Comparison of ENCODE assay signal across 8 cellular contexts in the genomic region with DNA sequence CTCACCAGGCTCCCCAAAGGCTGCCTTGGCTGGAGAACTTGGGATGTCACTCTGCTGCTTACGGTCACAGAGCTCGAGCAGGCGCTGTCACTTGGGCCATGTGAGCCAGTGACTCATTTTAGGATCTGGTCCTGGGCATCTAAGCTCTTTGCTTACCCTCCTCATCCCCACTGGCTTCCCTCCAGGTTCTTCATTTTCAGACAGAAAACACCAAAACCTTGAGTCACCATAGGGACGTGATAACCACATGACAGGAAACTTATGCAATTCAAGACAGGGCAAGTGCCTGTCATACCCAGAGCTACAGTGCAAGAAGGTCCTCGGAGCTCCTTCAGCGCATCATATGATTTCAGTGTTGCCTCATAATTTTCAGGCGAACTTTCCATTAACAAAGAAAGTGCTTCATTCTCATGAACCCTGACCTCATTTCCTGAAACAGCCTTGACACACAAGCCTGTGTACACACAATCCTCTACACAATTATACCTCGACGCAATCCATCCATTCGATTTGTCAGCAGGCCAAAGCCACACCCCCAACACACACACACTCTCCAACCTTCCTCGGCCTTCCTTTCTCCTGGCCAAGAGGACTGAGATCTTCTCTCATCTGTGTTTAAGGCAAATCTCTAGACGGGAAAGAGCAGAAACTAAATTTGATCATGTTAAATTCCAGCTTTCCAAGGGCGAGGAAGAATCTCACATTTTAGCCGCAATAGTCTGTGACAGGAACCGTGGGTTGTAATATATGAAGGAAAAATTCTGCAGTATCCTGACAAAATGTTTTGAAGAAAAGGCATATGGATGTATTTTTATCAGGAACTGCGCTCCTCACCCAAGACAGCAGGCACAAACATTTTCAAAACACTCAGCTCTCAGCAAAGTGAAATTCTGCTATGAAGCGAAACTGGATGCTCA. TPM values are rescaled to one million over a fixed set of nuclear protein-coding genes. Genes with fewer than 3 reads are reported as not detected.
DNase-seq lines count a peak whose midpoint lies in the region; ATAC-seq and TF ChIP-seq lines count a peak whose summit lies in the region.

No MANE protein-coding gene starts in this region.

- TF ChIP-seq CTCF in CD8-positive, alpha-beta T cell (IDR thresholded peaks at IDR 0.05) = no peak
- no peak for TF ChIP-seq CTCF in lung (IDR thresholded peaks at IDR 0.05; ENCODE audit: control extremely low read depth, extremely low read depth)

- no peaks in the 10 kb centered on the region for H3K9me3 Mint-ChIP-seq in CD8-positive, alpha-beta T cell
- H3K9me3 Mint-ChIP-seq in T-helper 2 cell treated with Interferon-gamma antibody and Interleukin-4, amounts not matched to agents 5 μg/mL and 100 μg/mL, for 36 hours = no peaks in the 10 kb centered on the region

- H3K36me3 Mint-ChIP-seq in CD8-positive, alpha-beta T cell = peaks cover 88% of the 10 kb centered on the region
- H3K36me3 Mint-ChIP-seq in T-helper 2 cell treated with Interferon-gamma antibody and Interleukin-4, amounts not matched to agents 5 μg/mL and 100 μg/mL, for 36 hours (ENCODE audit: low read depth) = peaks cover 32% of the 10 kb centered on the region

- H3K27ac Mint-ChIP-seq in CD8-positive, alpha-beta T cell = peak overlapping the region; percentile 65
- H3K27ac Mint-ChIP-seq in T-helper 2 cell treated with Interferon-gamma antibody and Interleukin-4, amounts not matched to agents 5 μg/mL and 100 μg/mL, for 36 hours = peak overlapping the region; percentile 59

- H3K4me1 Mint-ChIP-seq in CD8-positive, alpha-beta T cell (ENCODE audit: low read depth) = peaks cover 11% of the 10 kb centered on the region
- H3K4me1 Mint-ChIP-seq in T-helper 2 cell treated with Interferon-gamma antibody and Interleukin-4, amounts not matched to agents 5 μg/mL and 100 μg/mL, for 36 hours (ENCODE audit: low read depth) = peaks cover 17% of the 10 kb centered on the region

- H3K9me3 ChIP-seq in CD8-positive, alpha-beta T cell (ENCODE audit: low read length) = no peaks in the 10 kb centered on the region
- H3K9me3 ChIP-seq in lung (ENCODE audit: control insufficient read depth in 2 of 2, insufficient read depth in 1 of 2, low read length in 1 of 2) = no peaks in the 10 kb centered on the region

- H3K27ac ChIP-seq in CD8-positive, alpha-beta T cell (ENCODE audit: low read depth, low read length) = no peak overlapping the region
- peak overlapping the region; percentile 87 for H3K27ac ChIP-seq in cingulate gyrus (ENCODE audit: low read depth, low read length)
- peak overlapping the region; percentile 65 to 81 for H3K27ac ChIP-seq in lung (ENCODE audit: low read depth in 1 of 2, low read length in 1 of 2)

- no peak overlapping the region for H3K4me3 ChIP-seq in CD8-positive, alpha-beta T cell (ENCODE audit: low read depth, low read length)
- H3K4me3 ChIP-seq in lung = no peak overlapping the region

- intact Hi-C loops in CD8-positive, alpha-beta T cell (cut with DNase I, micrococcal nuclease) = no loop called here

- 40 to 42% methylated on average over 17 of the region's 17 CpGs for WGBS in lung, 2 donors

- no peaks in the 10 kb centered on the region for H3K27me3 Mint-ChIP-seq in CD8-positive, alpha-beta T cell (ENCODE audit: low read depth)
- no peaks in the 10 kb centered on the region for H3K27me3 Mint-ChIP-seq in T-helper 2 cell treated with Interferon-gamma antibody and Interleukin-4, amounts not matched to agents 5 μg/mL and 100 μg/mL, for 36 hours (ENCODE audit: low read depth)

- H3K36me3 ChIP-seq in CD8-positive, alpha-beta T cell (ENCODE audit: insufficient read depth, low read length) = peaks cover 7% of the 10 kb centered on the region
- peaks cover 6 to 21% of the 10 kb centered on the region in 2 donors for H3K36me3 ChIP-seq in lung (ENCODE audit: control insufficient read depth in 2 of 2, insufficient read depth in 2 of 2, low read length in 2 of 2)

- peaks cover 4% of the 10 kb centered on the region for H3K4me1 ChIP-seq in CD8-positive, alpha-beta T cell (ENCODE audit: insufficient read depth, low read length)
- peaks cover 0 to 19% of the 10 kb centered on the region in 2 donors for H3K4me1 ChIP-seq in lung (ENCODE audit: control insufficient read depth in 2 of 2, insufficient read depth in 2 of 2, low read length in 2 of 2)

- H3K27me3 ChIP-seq in CD8-positive, alpha-beta T cell (ENCODE audit: insufficient read depth, low read length) = no peaks in the 10 kb centered on the region
- no peaks in the 10 kb centered on the region for H3K27me3 ChIP-seq in lung (ENCODE audit: control insufficient read depth, insufficient read depth)

- POLR2A ChIA-PET in CD8-positive, alpha-beta T cell (lab: Charles Lee) = interaction anchor here (1.1 kb wide), 1 partner anchor 26 kb away, joined by 3 read pairs; the partner anchor contains the start of gene TBC1D7

- peak; percentile 88 for ATAC-seq in CD8-positive, alpha-beta T cell
- ATAC-seq in GM19395 (IDR thresholded peaks at IDR 0.05; ENCODE audit: unreplicated experiment) (peak; percentile 71), HG03460 (IDR thresholded peaks at IDR 0.05; ENCODE audit: unreplicated experiment) (peak; percentile 55), lung (ENCODE audit: insufficient read depth, low FRiP score) (peak; percentile 80)

- CTCF ChIA-PET in CD8-positive, alpha-beta T cell (lab: Charles Lee) = interaction anchor here (1.1 kb wide), 1 partner anchor 14 kb away, joined by 3 read pairs; no protein-coding TSS in a partner anchor

- in situ Hi-C loops in G401 (cut with HindIII; ENCODE audit: low sequenced_read_pairs) = no loop called here

- DNase-seq in CD8-positive, alpha-beta T cell = peak in 3 of 7 experiments; percentile 14 to 53 (median 19)
- DNase-seq in T-helper 2 cell treated with Interferon-gamma antibody and Interleukin-4, amounts not matched to agents 5 μg/mL and 100 μg/mL, for 36 hours (ENCODE audit: low spot score) = peak; percentile 60
- peak; percentile 78 for DNase-seq in lung (ENCODE audit: low spot score)
- peak; percentile 11 for DNase-seq in stimulated activated CD8-positive, alpha-beta memory T cell treated with anti-CD3 and anti-CD28 coated beads, Interleukin-4, amount 100 ng/mL, for 24 hours (ENCODE audit: low read depth)
- DNase-seq in G401 (ENCODE audit: low spot score) = no peak

- H3K4me3 Mint-ChIP-seq in CD8-positive, alpha-beta T cell = peak overlapping the region; percentile 24
- peak overlapping the region; percentile 1 for H3K4me3 Mint-ChIP-seq in T-helper 2 cell treated with Interferon-gamma antibody and Interleukin-4, amounts not matched to agents 5 μg/mL and 100 μg/mL, for 36 hours

RNA-seq across cellular contexts. Expression of gene TBC1D7, which starts 25.3 kb away (rescaled TPM):
- 10 to 100 TPM; 13.7 to 16.0 TPM for total RNA-seq in CD8-positive, alpha-beta T cell
- total RNA-seq in lung = 10 to 100 TPM; 17.1 to 30.1 TPM
- polyA plus RNA-seq in lung = 10 to 100 TPM; 19.8 to 20.1 TPM
- 45.5 and 45.9 TPM in 2 replicates for total RNA-seq in G401 (2014; rRNA removed; shearing (Covaris generic))
